Comparison of ENCODE assay signal across 9 cellular contexts in genomic region chr7:38335123-38335489, GRCh38.
DNase-seq lines count a peak whose midpoint lies in the region; ATAC-seq and TF ChIP-seq lines count a peak whose summit lies in the region.
"Had no signal": no experiment of that assay in that cellular context is flagged by ENCODE, and none has a peak within 500 bp of the region (broad histone marks: within the 10 kb centered on the region; RNA-seq: fewer than 3 reads in every experiment).

No MANE protein-coding gene starts in this region.

- peaks cover 73% of the 10 kb centered on the region for H3K4me1 Mint-ChIP-seq in activated T-cell treated with anti-CD3 and anti-CD28 coated beads, Interleukin-2, amount 50 U/mL, for 72 hours (ENCODE audit: low read depth)

- no peaks in the 10 kb centered on the region for H3K9me3 Mint-ChIP-seq in activated T-cell treated with anti-CD3 and anti-CD28 coated beads, Interleukin-2, amount 50 U/mL, for 72 hours

- H3K36me3 Mint-ChIP-seq in activated T-cell treated with anti-CD3 and anti-CD28 coated beads, Interleukin-2, amount 50 U/mL, for 72 hours (ENCODE audit: insufficient read depth in 2 of 2): no peaks in the 10 kb centered on the region

- intact Hi-C loops in left ventricle myocardium inferior (cut with micrococcal nuclease): no loop called here

- no peaks in the 10 kb centered on the region for H3K36me3 ChIP-seq in left ventricle myocardium inferior
- H3K36me3 ChIP-seq in thymus (ENCODE audit: control insufficient read depth, insufficient read depth): no peaks in the 10 kb centered on the region
- H3K36me3 ChIP-seq: SJSA1 had no signal

- peak in 1 of 2 donors; percentile 3 for ATAC-seq in activated T-cell treated with anti-CD3 and anti-CD28 coated beads, Interleukin-2, amount 50 U/mL, for 72 hours (replicated peaks in 1 of 2)

- WGBS in thymus: 51% methylated on average over 2 of the region's 2 CpGs

- no peaks in the 10 kb centered on the region for H3K9me3 ChIP-seq in left ventricle myocardium inferior (replicated peaks)
- no peaks in the 10 kb centered on the region for H3K9me3 ChIP-seq in thymus (ENCODE audit: control insufficient read depth)
- H3K9me3 ChIP-seq: SJSA1 had no signal

- no peak for TF ChIP-seq CTCF in left ventricle myocardium inferior (IDR thresholded peaks at IDR 0.05; ENCODE audit: borderline replicate concordance)

- H3K4me3 Mint-ChIP-seq in activated T-cell treated with anti-CD3 and anti-CD28 coated beads, Interleukin-2, amount 50 U/mL, for 72 hours: peak overlapping the region; percentile 71 to 88

- peak overlapping the region; percentile 89 for H3K27ac Mint-ChIP-seq in activated T-cell treated with anti-CD3 and anti-CD28 coated beads, Interleukin-2, amount 50 U/mL, for 72 hours

- DNase-seq in activated T-cell treated with anti-CD3 and anti-CD28 coated beads, Interleukin-2, amount 50 U/mL, for 72 hours: no peak
- no peak for DNase-seq in activated T-cell treated with anti-CD3 and anti-CD28 coated beads, Interleukin-2, amount 50 U/mL, for 1 hour
- DNase-seq in SKM-1 (lab: John Stamatoyannopoulos, UW; ENCODE audit: unreplicated experiment) (peak; percentile 85), left ventricle myocardium inferior (no peak), SHP77 (lab: John Stamatoyannopoulos, UW) (no peak), HK-2 (ENCODE audit: unreplicated experiment) (no peak), GOT3 (lab: John Stamatoyannopoulos, UW) (no peak)

- H3K4me3 ChIP-seq in left ventricle myocardium inferior (no peak overlapping the region), thymus (ENCODE audit: low read length) (peak overlapping the region; percentile 15)
- H3K4me3 ChIP-seq: SJSA1 had no signal

- H3K27me3 ChIP-seq in left ventricle myocardium inferior (ENCODE audit: low read depth) (no peaks in the 10 kb centered on the region), thymus (ENCODE audit: control insufficient read depth, insufficient read depth) (no peaks in the 10 kb centered on the region)

- H3K27ac ChIP-seq in left ventricle myocardium inferior (replicated peaks): peak overlapping the region; percentile 62
- peak overlapping the region; percentile 75 for H3K27ac ChIP-seq in thymus (ENCODE audit: low read depth)
- H3K27ac ChIP-seq: SJSA1 had no signal

- no peaks in the 10 kb centered on the region for H3K27me3 Mint-ChIP-seq in activated T-cell treated with anti-CD3 and anti-CD28 coated beads, Interleukin-2, amount 50 U/mL, for 72 hours (ENCODE audit: low read depth)

- H3K4me1 ChIP-seq in left ventricle myocardium inferior (peaks cover 12% of the 10 kb centered on the region), thymus (ENCODE audit: control insufficient read depth, insufficient read depth, low read length) (peaks cover 7% of the 10 kb centered on the region)
- H3K4me1 ChIP-seq: SJSA1 had no signal
